In genomic region chr5:65927497-65928340, GRCh38 we compare ENCODE assay signal across 8 cellular contexts. TPM values are rescaled to one million over a fixed set of nuclear protein-coding genes. Genes with fewer than 3 reads are reported as not detected.
A peak's percentile ranks its signal among the peaks of the same experiment; 100 is the strongest.
DNase-seq lines count a peak whose midpoint lies in the region; ATAC-seq, FAIRE-seq and TF ChIP-seq lines count a peak whose summit lies in the region.

No MANE protein-coding gene starts in this region.

- peak overlapping the region; percentile 89 to 99 (median 97) for H3K4me3 Mint-ChIP-seq in naive thymus-derived CD4-positive, alpha-beta T cell

- no peaks in the 10 kb centered on the region for H3K36me3 ChIP-seq in cardiac muscle cell
- peaks cover 0 to 8% (median 0%) of the 10 kb centered on the region in 3 experiments for H3K36me3 ChIP-seq in naive thymus-derived CD4-positive, alpha-beta T cell (ENCODE audit: control insufficient read depth in 2 of 3, insufficient read depth in 3 of 3, low read length in 3 of 3)

- intact Hi-C loops in Right ventricle myocardium superior (cut with DNase I): loop anchor here (10.0 kb wide), 1 partner anchor 217 kb away; the partner anchor contains the start of gene SREK1
- intact Hi-C loops in naive thymus-derived CD4-positive, alpha-beta T cell (cut with micrococcal nuclease): loop anchor here (1.0 to 10.0 kb wide), 17 partner anchors 9 to 1160 kb away; partner anchors contain the start of genes CENPK (in 1 of the 2), CWC27 (in 1 of the 2), PPWD1 (in 1 of the 2) and SREK1IP1 (in 1 of the 2)

- POLR2A ChIA-PET in naive thymus-derived CD4-positive, alpha-beta T cell (lab: Charles Lee): interaction anchor here (0.6 to 1.9 kb wide), 10 partner anchors 8 to 216 kb away, joined by 3 to 7 read pairs (median 4); partner anchors contain the start of genes NLN, SGTB and SREK1

- H3K27me3 ChIP-seq in cardiac muscle cell: no peaks in the 10 kb centered on the region
- H3K27me3 ChIP-seq in naive thymus-derived CD4-positive, alpha-beta T cell (ENCODE audit: control insufficient read depth in 2 of 2, insufficient read depth in 2 of 2, low read length in 2 of 2): no peaks in the 10 kb centered on the region

- no peak for ATAC-seq in Right ventricle myocardium superior (ENCODE audit: poor library complexity)
- ATAC-seq in HG03520 (IDR thresholded peaks at IDR 0.05; ENCODE audit: unreplicated experiment): peak; percentile 32
- ATAC-seq in naive thymus-derived CD4-positive, alpha-beta T cell: peak; percentile 26
- no peak for ATAC-seq in GM19467 (IDR thresholded peaks at IDR 0.05; ENCODE audit: unreplicated experiment)

- peaks cover 0 to 13% (median 11%) of the 10 kb centered on the region in 5 donors for H3K36me3 Mint-ChIP-seq in naive thymus-derived CD4-positive, alpha-beta T cell

- no peaks in the 10 kb centered on the region for H3K4me1 ChIP-seq in cardiac muscle cell (ENCODE audit: low read depth)
- peaks cover 26 to 28% of the 10 kb centered on the region in 2 donors for H3K4me1 ChIP-seq in naive thymus-derived CD4-positive, alpha-beta T cell (ENCODE audit: control insufficient read depth in 2 of 2, insufficient read depth in 2 of 2, low read length in 2 of 2)

- H3K27ac Mint-ChIP-seq in naive thymus-derived CD4-positive, alpha-beta T cell: peak overlapping the region; percentile 32 to 96 (median 95)

- CTCF ChIA-PET in naive thymus-derived CD4-positive, alpha-beta T cell (lab: Charles Lee): interaction anchor here (0.7 kb wide), 1 partner anchor 165 kb away, joined by 3 read pairs; no protein-coding TSS in a partner anchor

- H3K4me1 Mint-ChIP-seq in naive thymus-derived CD4-positive, alpha-beta T cell: peaks cover 39 to 60% (median 48%) of the 10 kb centered on the region in 7 donors

- no peaks in the 10 kb centered on the region for H3K9me3 Mint-ChIP-seq in naive thymus-derived CD4-positive, alpha-beta T cell

- H3K4me3 ChIP-seq in cardiac muscle cell: peak overlapping the region; percentile 66
- H3K4me3 ChIP-seq in naive thymus-derived CD4-positive, alpha-beta T cell (ENCODE audit: low read length): peak overlapping the region; percentile 81

- peak; percentile 58 to 68 for DNase-seq in cardiac muscle cell (ENCODE audit: low read depth in 1 of 2, low spot score in 1 of 2)
- DNase-seq in Right ventricle myocardium superior: no peak
- DNase-seq in epidermal melanocyte (ENCODE audit: insufficient read length, low spot score): peak; percentile 56
- peak in 7 of 9 donors; percentile 18 to 52 (median 37) for DNase-seq in naive thymus-derived CD4-positive, alpha-beta T cell
- DNase-seq in NCI-H1694 treated with DMSO at 0.1 percent for 48 hours (lab: John Stamatoyannopoulos, UW): no peak

- no peak for TF ChIP-seq CTCF in cardiac muscle cell (IDR thresholded peaks at IDR 0.05; ENCODE audit: low read depth, low read length)

- H3K27ac ChIP-seq in cardiac muscle cell: peak overlapping the region; percentile 97
- peak overlapping the region; percentile 96 for H3K27ac ChIP-seq in naive thymus-derived CD4-positive, alpha-beta T cell (ENCODE audit: low read depth, low read length)

- FAIRE-seq in TTC549 (lab: Jason Lieb, UNC): peak; percentile 46

- peaks cover 0 to 22% (median 0%) of the 10 kb centered on the region in 5 donors for H3K27me3 Mint-ChIP-seq in naive thymus-derived CD4-positive, alpha-beta T cell

- H3K9me3 ChIP-seq in cardiac muscle cell (ENCODE audit: low read depth): no peaks in the 10 kb centered on the region
- H3K9me3 ChIP-seq in naive thymus-derived CD4-positive, alpha-beta T cell (ENCODE audit: control insufficient read depth in 2 of 3, low read length in 3 of 3): no peaks in the 10 kb centered on the region

RNA-seq across cellular contexts. Expression of gene ERBIN, which starts 1.3 kb away (rescaled TPM):
- total RNA-seq in cardiac muscle cell: 28.9 and 35.1 TPM in 2 replicates
- polyA plus RNA-seq in cardiac muscle cell: 22.3 and 35.2 TPM in 2 replicates
- total RNA-seq in Right ventricle myocardium superior: 34.1 TPM
- total RNA-seq in naive thymus-derived CD4-positive, alpha-beta T cell: 100 to 1,000 TPM in 4 of 5 experiments, 10 to 100 TPM in 1; 55.0 to 125 (median 113) TPM
- polyA plus RNA-seq in naive thymus-derived CD4-positive, alpha-beta T cell: 10 to 100 TPM; 45.1 to 60.5 TPM

Comparison
In these comparisons a context has a peak if more than half of its experiments do, and no peak if none do; other contexts are left out.
1. DNase-seq: peak in cardiac muscle cell (2 of 2), epidermal melanocyte (single experiment) and naive thymus-derived CD4-positive, alpha-beta T cell (7 of 9); none in Right ventricle myocardium superior (single experiment) and NCI-H1694 treated with DMSO at 0.1 percent for 48 hours (single experiment).
2. ATAC-seq: peak in HG03520 (single experiment) and naive thymus-derived CD4-positive, alpha-beta T cell (single experiment); none in Right ventricle myocardium superior (single experiment) and GM19467 (single experiment).